Comparison of ENCODE assay signal across 1 cellular context in genomic region chr1:150515328-150516049, GRCh38.
TF ChIP-seq lines count a peak whose summit lies in the region.

TSS of gene FALEC (plus strand) at chr1:150515752.

TF ChIP-seq in K562, 482 proteins besides CTCF, POLR2A, EP300 and RAD21 (continued from another document and continues in another):
- TF ChIP-seq E2F8 (IDR thresholded peaks at IDR 0.05; ENCODE audit: low read depth, partially characterized antibody) (no peak), RNF219 (CRISPR knock-in tag; IDR thresholded peaks at IDR 0.05) (no peak), CREBBP (IDR thresholded peaks at IDR 0.05; ENCODE audit: low read depth, low read length) (no peak), SLC30A9 (CRISPR knock-in tag; IDR thresholded peaks at IDR 0.05) (no peak), ZNF140 (CRISPR knock-in tag; IDR thresholded peaks at IDR 0.05) (no peak), POLR2B (IDR thresholded peaks at IDR 0.05; ENCODE audit: low read depth, partially characterized antibody) (peak; percentile 34), HES1 (IDR thresholded peaks at IDR 0.05; ENCODE audit: low read depth) (no peak), ZNF408 (CRISPR knock-in tag; IDR thresholded peaks at IDR 0.05; ENCODE audit: low read depth) (no peak), ZNF76 (CRISPR knock-in tag; IDR thresholded peaks at IDR 0.05; ENCODE audit: borderline replicate concordance) (no peak), ZNF785 (CRISPR knock-in tag; IDR thresholded peaks at IDR 0.05) (no peak), RBM14 (IDR thresholded peaks at IDR 0.05; ENCODE audit: borderline replicate concordance, insufficient read depth, low read depth, low read length) (no peak), SNRNP70 (optimal IDR thresholded peaks at IDR 0.05; ENCODE audit: low read depth, low read length) (no peak), ZNF583 (CRISPR knock-in tag; IDR thresholded peaks at IDR 0.05) (0 out of 2 replicates have a peak, but pooled peaks have one; percentile 74), ZFP36 (IDR thresholded peaks at IDR 0.05; ENCODE audit: low read depth, low read length, partially characterized antibody) (no peak), TGIF2 (CRISPR knock-in tag; IDR thresholded peaks at IDR 0.05) (no peak), BRCA1 (IDR thresholded peaks at IDR 0.05) (no peak), BRCA1 (CRISPR knock-in tag; IDR thresholded peaks at IDR 0.05) (no peak), NFE2 (IDR thresholded peaks at IDR 0.05; ENCODE audit: low read depth) (no peak), CBX5 (IDR thresholded peaks at IDR 0.05; ENCODE audit: borderline replicate concordance, low read depth) (no peak), TCF7 (IDR thresholded peaks at IDR 0.05; ENCODE audit: borderline replicate concordance) (peak; percentile 98), ZNF449 (CRISPR knock-in tag; IDR thresholded peaks at IDR 0.05) (no peak), ZNF224 (CRISPR knock-in tag; IDR thresholded peaks at IDR 0.05) (no peak), ZNF253 (CRISPR knock-in tag; conservative IDR thresholded peaks at IDR 0.05) (no peak), ZNF316 (IDR thresholded peaks at IDR 0.05) (no peak), ZC3H11A (IDR thresholded peaks at IDR 0.05; ENCODE audit: low read depth, low read length) (no peak), TAF1 (IDR thresholded peaks at IDR 0.05; ENCODE audit: control insufficient read depth, extremely low read depth, insufficient read depth, low read length, severe bottlenecking) (peak; percentile 58), MCM3 (IDR thresholded peaks at IDR 0.05) (no peak), ARID1B (IDR thresholded peaks at IDR 0.05) (no peak), ZBTB43 (CRISPR knock-in tag; IDR thresholded peaks at IDR 0.05) (no peak; the same call in 1 of the 2 replicates), TFE3 (CRISPR knock-in tag; IDR thresholded peaks at IDR 0.05) (peak; percentile 57), ZNF23 (CRISPR knock-in tag; IDR thresholded peaks at IDR 0.05) (no peak), ZHX1 (conservative IDR thresholded peaks at IDR 0.05; ENCODE audit: low read length) (no peak), SP1 (CRISPR knock-in tag; IDR thresholded peaks at IDR 0.05) (0 out of 2 replicates have a peak, but pooled peaks have one; percentile 7), RNF2 (IDR thresholded peaks at IDR 0.05) (no peak), SMAD2 (IDR thresholded peaks at IDR 0.05; ENCODE audit: low read depth, low read length) (no peak), BRF1 (IDR thresholded peaks at IDR 0.05; ENCODE audit: borderline replicate concordance, extremely low read depth, insufficient read length) (no peak), RFX1 (IDR thresholded peaks at IDR 0.05) (no peak), OTX1 (CRISPR knock-in tag; IDR thresholded peaks at IDR 0.05) (no peak), TRIM24 (IDR thresholded peaks at IDR 0.05) (no peak), ZNF174 (CRISPR knock-in tag; IDR thresholded peaks at IDR 0.05) (no peak), ZNF79 (CRISPR knock-in tag; IDR thresholded peaks at IDR 0.05; ENCODE audit: low read depth) (no peak), GMEB1 (CRISPR knock-in tag; IDR thresholded peaks at IDR 0.05) (no peak), THRA (IDR thresholded peaks at IDR 0.05) (no peak)
